Comparison of ENCODE assay signal across 1 cellular context in genomic region chr9:94665606-94666005, GRCh38.
TF ChIP-seq lines count a peak whose summit lies in the region.

No MANE protein-coding gene starts in this region.

TF ChIP-seq in HepG2, 621 proteins besides CTCF, POLR2A, EP300 and RAD21 (continued from another document):
- TF ChIP-seq KDM2A (CRISPR knock-in tag; IDR thresholded peaks at IDR 0.05; ENCODE audit: borderline replicate concordance, low read depth) (no peak), LRRFIP1 (CRISPR knock-in tag; conservative IDR thresholded peaks at IDR 0.05) (no peak), REPIN1 (CRISPR knock-in tag; IDR thresholded peaks at IDR 0.05; ENCODE audit: borderline replicate concordance, low read depth) (no peak), ZNF484 (CRISPR knock-in tag; IDR thresholded peaks at IDR 0.05; ENCODE audit: borderline replicate concordance, low read depth) (no peak)
